In the genomic region with DNA sequence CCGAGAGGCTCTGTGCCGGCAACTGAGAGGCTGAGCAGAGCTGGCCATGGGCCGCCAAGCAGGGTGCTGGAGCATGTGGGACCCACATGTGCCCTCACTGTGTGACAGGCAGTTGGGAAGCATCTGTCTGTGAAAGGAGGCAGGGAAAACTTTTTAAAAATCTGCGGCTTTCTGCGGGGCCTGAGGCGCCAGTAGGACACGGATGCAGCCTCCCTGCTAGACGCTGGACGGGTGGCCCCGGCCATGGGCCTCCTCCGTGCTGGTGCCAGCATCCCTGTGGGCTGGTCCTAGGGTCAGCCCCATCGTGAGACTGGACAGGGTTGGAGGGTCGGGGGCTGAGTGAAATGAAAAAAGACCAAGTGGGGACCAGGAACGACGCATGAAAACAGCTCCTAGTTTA, we compare ENCODE assay signal across 25 cellular contexts.
"Had no signal": no experiment of that assay in that cellular context is flagged by ENCODE, and none has a peak within 500 bp of the region (broad histone marks: within the 10 kb centered on the region; RNA-seq: fewer than 3 reads in every experiment).

No MANE protein-coding gene starts in this region.

- H3K4me1 Mint-ChIP-seq: mesothelial cell of epicardium had no signal

- DNase-seq: dermis blood vessel endothelial cell; dorsolateral prefrontal cortex; effector CD4-positive, alpha-beta T cell; effector memory CD4-positive, alpha-beta T cell; foreskin melanocyte; gastrocnemius medialis; glutamatergic neuron; head of caudate nucleus; heart right ventricle; hippocampal formation; kidney glomerular epithelial cell; left colon; lower lobe of right lung; mesenchymal stem cell; mucosa of descending colon; naive B cell had no signal

- H3K4me1 ChIP-seq: gastrocnemius medialis had no signal

- H3K9me3 Mint-ChIP-seq: mesothelial cell of epicardium, naive B cell had no signal

- H3K27ac ChIP-seq: coronary artery, dorsolateral prefrontal cortex, esophagus muscularis mucosa, gastrocnemius medialis, heart right ventricle, lower lobe of right lung had no signal

- H3K27me3 Mint-ChIP-seq: naive B cell had no signal

- H3K27ac Mint-ChIP-seq: mesothelial cell of epicardium had no signal

- FAIRE-seq: colon, endothelial cell of umbilical vein, islet of Langerhans, keratinocyte had no signal

- ATAC-seq: gastrocnemius medialis, heart right ventricle, left colon, left lobe of liver, left ventricle myocardium superior, mucosa of descending colon had no signal

- H3K4me3 ChIP-seq: coronary artery, dorsolateral prefrontal cortex, esophagus muscularis mucosa, gastrocnemius medialis, heart right ventricle, lower lobe of right lung, mucosa of descending colon had no signal

- H3K27me3 ChIP-seq: dorsolateral prefrontal cortex, esophagus muscularis mucosa, gastrocnemius medialis, heart right ventricle had no signal

- H3K9me3 ChIP-seq: esophagus muscularis mucosa, gastrocnemius medialis, heart right ventricle, lower lobe of right lung, mucosa of descending colon had no signal

- H3K4me3 Mint-ChIP-seq: mesothelial cell of epicardium, naive B cell had no signal
